10 cellular contexts compared by ENCODE assay signal in the genomic region with DNA sequence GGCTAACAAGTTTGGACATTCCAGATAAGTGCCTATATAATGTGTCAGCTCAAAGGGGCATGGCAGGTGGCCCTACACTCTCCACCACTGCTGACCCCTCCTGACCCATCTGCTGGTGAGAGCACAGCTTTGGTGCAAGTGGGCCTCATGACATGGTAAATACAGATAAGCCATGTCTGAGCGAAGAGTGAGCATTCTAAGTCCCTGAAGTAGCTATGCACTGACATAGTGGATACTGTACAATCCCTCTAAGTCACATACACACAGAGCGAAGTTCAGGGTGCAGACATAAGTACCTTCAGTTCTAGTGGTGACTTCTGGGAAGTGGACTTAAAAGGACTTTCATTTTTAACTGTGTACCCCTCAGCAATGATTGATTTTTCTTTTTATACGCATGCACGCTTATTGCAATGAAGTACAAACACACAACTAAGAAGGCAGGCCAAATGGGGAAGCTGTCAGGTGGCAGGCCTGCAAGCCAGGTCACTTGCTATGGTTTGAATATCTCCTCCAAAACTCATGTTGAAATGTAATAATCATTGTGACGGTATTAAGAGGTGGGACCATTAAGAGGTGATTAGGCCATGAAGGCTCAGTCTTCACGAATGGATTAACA. TPM values are rescaled to one million over a fixed set of nuclear protein-coding genes. Genes with fewer than 3 reads are reported as not detected.
A peak's percentile ranks its signal among the peaks of the same experiment; 100 is the strongest.
DNase-seq lines count a peak whose midpoint lies in the region; ATAC-seq and TF ChIP-seq lines count a peak whose summit lies in the region.
"Had no signal": no experiment of that assay in that cellular context is flagged by ENCODE, and none has a peak within 500 bp of the region (broad histone marks: within the 10 kb centered on the region; RNA-seq: fewer than 3 reads in every experiment).

No MANE protein-coding gene starts in this region.

- H3K4me1 ChIP-seq in gastroesophageal sphincter = peaks cover 0 to 74% (median 23%) of the 10 kb centered on the region in 3 donors

- no peaks in the 10 kb centered on the region for H3K9me3 ChIP-seq in gastroesophageal sphincter

- intact Hi-C loops in activated CD4-positive, alpha-beta T cell treated with anti-CD3 and anti-CD28 coated beads, Interleukin-2, amount 10 ng/mL, durations not matched to agents 24 days and 14 days (cut with micrococcal nuclease) = no loop called here

- peak overlapping the region; percentile 31 to 75 (median 70) for H3K27ac ChIP-seq in gastroesophageal sphincter

- CTCF ChIA-PET in T-cell (lab: Charles Lee) = interaction anchor here (0.5 to 3.5 kb wide), 11 partner anchors 8 to 205 kb away, joined by 3 to 24 read pairs (median 5); no protein-coding TSS in a partner anchor

- no peak for TF ChIP-seq CTCF in gastroesophageal sphincter (IDR thresholded peaks at IDR 0.05)

- peak overlapping the region; percentile 75 for H3K4me3 Mint-ChIP-seq in activated CD4-positive, alpha-beta T cell treated with anti-CD3 and anti-CD28 coated beads, Interleukin-2, amount 10 ng/mL, durations not matched to agents 24 days and 14 days
- H3K4me3 Mint-ChIP-seq in T-cell = peak overlapping the region in 2 of 3 donors; percentile 66 to 71
- peak overlapping the region; percentile 62 for H3K4me3 Mint-ChIP-seq in stimulated activated effector memory CD8-positive, alpha-beta T cell treated with anti-CD3 and anti-CD28 coated beads, Interleukin-12 subunit alpha, Interleukin-12 subunit beta, amount 100 ng/mL, for 72 hours

- H3K4me1 Mint-ChIP-seq in activated CD4-positive, alpha-beta T cell treated with anti-CD3 and anti-CD28 coated beads, Interleukin-2, amount 10 ng/mL, durations not matched to agents 24 days and 14 days = peaks cover 82% of the 10 kb centered on the region
- peaks cover 87 to 94% (median 92%) of the 10 kb centered on the region in 3 donors for H3K4me1 Mint-ChIP-seq in T-cell
- peaks cover 97% of the 10 kb centered on the region for H3K4me1 Mint-ChIP-seq in stimulated activated effector memory CD8-positive, alpha-beta T cell treated with anti-CD3 and anti-CD28 coated beads, Interleukin-12 subunit alpha, Interleukin-12 subunit beta, amount 100 ng/mL, for 72 hours

- WGBS in gastroesophageal sphincter (ENCODE audit: low coverage in 1 of 2), 2 donors = 91 to 93% methylated on average over 5 to 6 of the region's 6 CpGs

- H3K27me3 ChIP-seq in gastroesophageal sphincter = no peaks in the 10 kb centered on the region

- no peaks in the 10 kb centered on the region for H3K9me3 Mint-ChIP-seq in activated CD4-positive, alpha-beta T cell treated with anti-CD3 and anti-CD28 coated beads, Interleukin-2, amount 10 ng/mL, durations not matched to agents 24 days and 14 days
- H3K9me3 Mint-ChIP-seq in T-cell = no peaks in the 10 kb centered on the region
- no peaks in the 10 kb centered on the region for H3K9me3 Mint-ChIP-seq in stimulated activated effector memory CD8-positive, alpha-beta T cell treated with anti-CD3 and anti-CD28 coated beads, Interleukin-12 subunit alpha, Interleukin-12 subunit beta, amount 100 ng/mL, for 72 hours

- no peak for ATAC-seq in T-cell (replicated peaks in 1 of 4)
- ATAC-seq in gastroesophageal sphincter = no peak
- no peak for ATAC-seq in stimulated activated effector memory CD8-positive, alpha-beta T cell treated with anti-CD3 and anti-CD28 coated beads, Interleukin-12 subunit alpha, Interleukin-12 subunit beta, amount 100 ng/mL, for 72 hours
- ATAC-seq in HG03175 (IDR thresholded peaks at IDR 0.05; ENCODE audit: unreplicated experiment) = no peak

- peaks cover 35% of the 10 kb centered on the region for H3K36me3 Mint-ChIP-seq in activated CD4-positive, alpha-beta T cell treated with anti-CD3 and anti-CD28 coated beads, Interleukin-2, amount 10 ng/mL, durations not matched to agents 24 days and 14 days (ENCODE audit: low read depth)
- H3K36me3 Mint-ChIP-seq in T-cell = peaks cover 28% of the 10 kb centered on the region
- peaks cover 46% of the 10 kb centered on the region for H3K36me3 Mint-ChIP-seq in stimulated activated effector memory CD8-positive, alpha-beta T cell treated with anti-CD3 and anti-CD28 coated beads, Interleukin-12 subunit alpha, Interleukin-12 subunit beta, amount 100 ng/mL, for 72 hours

- no peak for DNase-seq in activated CD4-positive, alpha-beta T cell treated with anti-CD3 and anti-CD28 coated beads, Interleukin-2, amount 10 ng/mL, durations not matched to agents 24 days and 14 days
- DNase-seq in activated CD4-positive, alpha-beta T cell treated with anti-CD3 and anti-CD28 coated beads, Interleukin-2, amount 50 U/mL, for 48 hours = no peak
- DNase-seq in T-cell (no peak), 8988T (no peak), NCI-H82 treated with DMSO at 0.1 percent for 48 hours (lab: John Stamatoyannopoulos, UW; ENCODE audit: unreplicated experiment) (no peak)
- DNase-seq in stimulated activated effector memory CD8-positive, alpha-beta T cell treated with anti-CD3 and anti-CD28 coated beads, Interleukin-12 subunit alpha, Interleukin-12 subunit beta, amount 100 ng/mL, for 72 hours (ENCODE audit: low spot score in 2 of 2) = no peak
- DNase-seq: ACHN, NCI-H526 had no signal

- no peaks in the 10 kb centered on the region for H3K27me3 Mint-ChIP-seq in activated CD4-positive, alpha-beta T cell treated with anti-CD3 and anti-CD28 coated beads, Interleukin-2, amount 10 ng/mL, durations not matched to agents 24 days and 14 days
- no peaks in the 10 kb centered on the region for H3K27me3 Mint-ChIP-seq in T-cell

- POLR2A ChIA-PET in T-cell (lab: Charles Lee) = interaction anchor here in 1 of 2 donors (0.8 to 2.6 kb wide), 3 partner anchors 12 to 16 kb away, joined by 4 to 12 read pairs (median 4); no protein-coding TSS in a partner anchor

- peaks cover 0 to 11% of the 10 kb centered on the region in 2 donors for H3K36me3 ChIP-seq in gastroesophageal sphincter

- no peak for TF ChIP-seq POLR2A in gastroesophageal sphincter (IDR thresholded peaks at IDR 0.05)

- no peak for TF ChIP-seq EP300 in gastroesophageal sphincter (IDR thresholded peaks at IDR 0.05)

- H3K27ac Mint-ChIP-seq in activated CD4-positive, alpha-beta T cell treated with anti-CD3 and anti-CD28 coated beads, Interleukin-2, amount 10 ng/mL, durations not matched to agents 24 days and 14 days = peak overlapping the region; percentile 76
- H3K27ac Mint-ChIP-seq in T-cell = peak overlapping the region; percentile 90 to 95
- H3K27ac Mint-ChIP-seq in stimulated activated effector memory CD8-positive, alpha-beta T cell treated with anti-CD3 and anti-CD28 coated beads, Interleukin-12 subunit alpha, Interleukin-12 subunit beta, amount 100 ng/mL, for 72 hours = peak overlapping the region; percentile 96

- no peak overlapping the region for H3K4me3 ChIP-seq in gastroesophageal sphincter

RNA-seq across cellular contexts. Expression of gene TBC1D2B, which starts 41.5 kb away (rescaled TPM):
- total RNA-seq in activated CD4-positive, alpha-beta T cell treated with anti-CD3 and anti-CD28 coated beads, Interleukin-2, amount 10 ng/mL, durations not matched to agents 24 days and 14 days = 56.8 and 62.3 TPM in 2 replicates
- total RNA-seq in T-cell (100 to 1,000 TPM in 3 of 5 donors, 10 to 100 TPM in 2; 86.1 to 106 (median 101) TPM), gastroesophageal sphincter (10 to 100 TPM; 36.9 to 51.7 (median 46.5) TPM)

RNA-seq across cellular contexts. Expression of gene SH2D7, which starts 56.4 kb away (rescaled TPM):
- total RNA-seq in activated CD4-positive, alpha-beta T cell treated with anti-CD3 and anti-CD28 coated beads, Interleukin-2, amount 10 ng/mL, durations not matched to agents 24 days and 14 days = not detected in 2 replicates
- not detected for total RNA-seq in T-cell
- not detected for total RNA-seq in gastroesophageal sphincter
